Comparison of ENCODE assay signal across 8 cellular contexts in the genomic region with DNA sequence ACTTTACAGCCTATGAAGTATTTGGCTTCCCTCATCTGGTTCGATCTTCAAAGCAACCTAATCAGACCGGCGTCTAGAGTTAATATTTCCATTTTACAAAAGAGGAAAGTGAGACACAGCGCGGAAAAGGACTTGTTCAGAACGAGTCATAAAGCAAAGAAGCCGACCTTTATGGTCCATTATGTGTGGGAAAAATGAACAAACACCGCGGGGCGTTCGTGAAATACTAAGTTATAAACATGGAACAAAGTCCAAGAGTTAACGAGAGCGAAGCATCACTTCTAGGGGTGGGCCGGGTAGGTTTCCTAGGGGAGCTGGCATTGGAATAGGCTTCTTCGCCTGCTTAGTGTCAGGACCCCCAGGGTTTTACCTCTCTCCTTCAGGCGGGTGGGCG. TPM values are rescaled to one million over a fixed set of nuclear protein-coding genes. Genes with fewer than 3 reads are reported as not detected.
DNase-seq lines count a peak whose midpoint lies in the region; ATAC-seq and TF ChIP-seq lines count a peak whose summit lies in the region.

No MANE protein-coding gene starts in this region.

- H3K27me3 ChIP-seq in Panc1 (ENCODE audit: control insufficient read depth, insufficient read depth, low read length) (no peaks in the 10 kb centered on the region), endocrine pancreas (ENCODE audit: control insufficient read depth, insufficient read depth, low read length) (no peaks in the 10 kb centered on the region), neutrophil (peaks cover 31% of the 10 kb centered on the region)

- no peaks in the 10 kb centered on the region for H3K9me3 ChIP-seq in Panc1 (ENCODE audit: control insufficient read depth, insufficient read depth, low read depth, low read length)
- H3K9me3 ChIP-seq in endocrine pancreas (ENCODE audit: control insufficient read depth, low read length) = no peaks in the 10 kb centered on the region
- H3K9me3 ChIP-seq in neutrophil = no peaks in the 10 kb centered on the region

- no TSS peak for BruUV-seq in Panc1 (replicated peaks; lab: Mats Ljungman, UMichigan)

- H3K4me1 ChIP-seq in Panc1 (ENCODE audit: control insufficient read depth, insufficient read depth, low read length) (0 out of 2 replicates have a peak, but pooled peaks cover 2% of the 10 kb centered on the region), endocrine pancreas (ENCODE audit: control insufficient read depth, insufficient read depth, low read length) (no peaks in the 10 kb centered on the region), neutrophil (ENCODE audit: control insufficient read depth in 1 of 2, insufficient read depth in 1 of 2, low read depth in 1 of 2, low read length in 1 of 2) (peaks cover 9 to 22% of the 10 kb centered on the region in 2 experiments)

- in situ Hi-C loops in Panc1 (cut with HindIII; ENCODE audit: low pct_unique_long_range_greater_than_20kb, low sequenced_read_pairs) = no loop called here

- TF ChIP-seq CTCF in Panc1 (IDR thresholded peaks at IDR 0.05) (no peak), neutrophil (IDR thresholded peaks at IDR 0.05) (no peak), GM20000 (IDR thresholded peaks at IDR 0.05; ENCODE audit: extremely low read depth, missing control alignments) (no peak)

- H3K27ac ChIP-seq in Panc1 (ENCODE audit: low read length) = peak overlapping the region; percentile 86
- H3K27ac ChIP-seq in neutrophil = peak overlapping the region; percentile 66

- H3K9ac ChIP-seq in endocrine pancreas (ENCODE audit: control insufficient read depth, insufficient read depth, low read length) = peak overlapping the region; percentile 89

- peaks cover 4% of the 10 kb centered on the region for H3K36me3 ChIP-seq in Panc1 (ENCODE audit: control insufficient read depth, insufficient read depth, low read length)
- H3K36me3 ChIP-seq in endocrine pancreas (ENCODE audit: control insufficient read depth, insufficient read depth, low read length) = no peaks in the 10 kb centered on the region
- H3K36me3 ChIP-seq in neutrophil = peaks cover 20% of the 10 kb centered on the region

- peak overlapping the region; percentile 77 to 81 for H3K4me3 ChIP-seq in Panc1 (ENCODE audit: low read depth in 2 of 2, low read length in 2 of 2)
- peak overlapping the region; percentile 86 for H3K4me3 ChIP-seq in endocrine pancreas (ENCODE audit: control insufficient read depth, insufficient read depth, low read length)
- peak overlapping the region; percentile 71 to 98 for H3K4me3 ChIP-seq in neutrophil (ENCODE audit: low read depth in 1 of 2, low read length in 1 of 2)

- intact Hi-C loops in Panc1 (cut with micrococcal nuclease; ENCODE audit: unreplicated experiment) = no loop called here

- DNase-seq in Panc1 (ENCODE audit: low read depth, low spot score) (no peak), GM20000 (ENCODE audit: low spot score) (no peak), GDM1 (lab: John Stamatoyannopoulos, UW) (no peak), NCI-H1694 (lab: John Stamatoyannopoulos, UW) (no peak)
- DNase-seq in stimulated activated naive CD4-positive, alpha-beta T cell treated with Interleukin-2 at 50 U/mL for 16 hours (lab: John Stamatoyannopoulos, UW) = no peak

- POLR2A ChIA-PET in Panc1 (lab: Charles Lee) = interaction anchor here (0.6 kb wide), 1 partner anchor 104 kb away, joined by 4 read pairs; no protein-coding TSS in a partner anchor

- ATAC-seq in GM21528 (IDR thresholded peaks at IDR 0.05; ENCODE audit: low FRiP score, unreplicated experiment) (peak; percentile 10), Panc1 (no peak)

- CTCF ChIA-PET in Panc1 (lab: Charles Lee) = interaction anchor here (1.2 kb wide), 1 partner anchor 32 kb away, joined by 3 read pairs; no protein-coding TSS in a partner anchor

RNA-seq across cellular contexts. Expression of a gene that starts 0.6 kb away (rescaled TPM):
- 15.4 TPM for total RNA-seq in Panc1 (2021; ENCODE audit: unreplicated experiment)
- polyA plus RNA-seq in Panc1 (2012; ENCODE audit: insufficient read length) = 10.4 TPM

RNA-seq across cellular contexts. Expression of a gene that starts 27.6 kb away (rescaled TPM):
- total RNA-seq in Panc1 (2021; ENCODE audit: unreplicated experiment) = 4.7 TPM
- 8.6 TPM for polyA plus RNA-seq in Panc1 (2012; ENCODE audit: insufficient read length)

RNA-seq across cellular contexts. Expression of a gene that starts 31.5 kb away (rescaled TPM):
- 5.5 TPM for total RNA-seq in Panc1 (2021; ENCODE audit: unreplicated experiment)
- polyA plus RNA-seq in Panc1 (2012; ENCODE audit: insufficient read length) = 6.9 TPM
